Comparison of ENCODE assay signal across 1 cellular context in the genomic region with DNA sequence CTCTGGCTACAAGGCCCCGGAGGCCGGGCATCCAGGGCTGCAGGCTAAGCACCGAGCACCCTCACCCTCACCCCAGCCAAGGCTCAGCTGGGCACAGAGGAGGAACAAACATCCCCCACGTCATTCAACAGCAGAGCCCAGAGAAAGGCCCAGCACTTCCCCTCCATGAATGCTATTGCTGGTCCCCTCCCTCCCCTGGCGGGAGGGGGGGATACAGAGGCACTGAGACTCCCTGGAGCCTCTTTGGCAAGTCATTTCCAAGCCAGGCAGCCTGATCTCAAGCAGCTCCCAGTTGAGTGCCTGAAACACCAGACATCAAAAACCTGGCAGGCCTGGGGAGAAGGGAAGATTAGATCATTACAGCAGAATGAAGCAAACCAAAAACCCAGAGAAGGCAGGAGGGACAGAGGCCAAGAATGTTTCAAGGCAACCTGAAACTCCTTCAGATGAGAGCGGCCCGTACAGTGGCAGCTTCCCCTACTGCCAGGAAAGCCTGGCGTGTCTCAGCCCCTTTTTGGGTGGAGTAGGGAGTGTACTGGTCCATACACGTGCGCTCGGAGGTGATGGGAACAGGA.
TF ChIP-seq lines count a peak whose summit lies in the region.

No MANE protein-coding gene starts in this region.

TF ChIP-seq in HEK293, 187 proteins besides CTCF, POLR2A, EP300 and RAD21 (continued from another document):
- TF ChIP-seq, protein P1, sequence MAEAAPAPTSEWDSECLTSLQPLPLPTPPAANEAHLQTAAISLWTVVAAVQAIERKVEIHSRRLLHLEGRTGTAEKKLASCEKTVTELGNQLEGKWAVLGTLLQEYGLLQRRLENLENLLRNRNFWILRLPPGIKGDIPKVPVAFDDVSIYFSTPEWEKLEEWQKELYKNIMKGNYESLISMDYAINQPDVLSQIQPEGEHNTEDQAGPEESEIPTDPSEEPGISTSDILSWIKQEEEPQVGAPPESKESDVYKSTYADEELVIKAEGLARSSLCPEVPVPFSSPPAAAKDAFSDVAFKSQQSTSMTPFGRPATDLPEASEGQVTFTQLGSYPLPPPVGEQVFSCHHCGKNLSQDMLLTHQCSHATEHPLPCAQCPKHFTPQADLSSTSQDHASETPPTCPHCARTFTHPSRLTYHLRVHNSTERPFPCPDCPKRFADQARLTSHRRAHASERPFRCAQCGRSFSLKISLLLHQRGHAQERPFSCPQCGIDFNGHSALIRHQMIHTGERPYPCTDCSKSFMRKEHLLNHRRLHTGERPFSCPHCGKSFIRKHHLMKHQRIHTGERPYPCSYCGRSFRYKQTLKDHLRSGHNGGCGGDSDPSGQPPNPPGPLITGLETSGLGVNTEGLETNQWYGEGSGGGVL (tag by site-specific recombination; IDR thresholded peaks at IDR 0.05), result peak; percentile 78
- TF ChIP-seq OSR2 (tag by site-specific recombination; IDR thresholded peaks at IDR 0.05) (0 out of 2 replicates have a peak, but pooled peaks have one; percentile 76), TRIM28 (IDR thresholded peaks at IDR 0.05; ENCODE audit: borderline replicate concordance, low read length) (peak; percentile 40; the same call in 1 of the 2 replicates), ZBTB21 (tag by site-specific recombination; IDR thresholded peaks at IDR 0.05) (no peak), ZNF677 (tag by site-specific recombination; IDR thresholded peaks at IDR 0.05) (no peak)
